9 cellular contexts compared by ENCODE assay signal in the genomic region with DNA sequence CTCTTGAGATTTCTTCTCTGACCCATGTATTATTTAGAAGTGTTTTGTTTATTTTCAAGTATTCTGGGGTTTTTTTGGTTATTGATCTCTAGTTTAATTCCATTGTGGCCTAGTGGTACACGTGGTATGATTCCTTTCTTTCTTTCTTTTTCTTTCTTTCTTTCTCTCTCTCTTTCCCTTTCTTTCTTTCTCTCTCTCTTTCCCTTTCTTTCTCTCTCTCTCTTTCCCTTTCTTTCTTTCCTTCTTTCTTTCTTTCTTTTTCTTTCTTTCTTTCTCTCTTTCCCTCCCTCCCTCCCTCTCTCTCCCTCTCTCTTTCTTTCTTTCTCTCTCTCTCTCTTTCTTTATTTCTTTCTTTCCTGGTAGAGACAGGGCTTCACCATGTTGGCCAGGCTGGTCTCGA.
"Had no signal": no experiment of that assay in that cellular context is flagged by ENCODE, and none has a peak within 500 bp of the region (broad histone marks: within the 10 kb centered on the region; RNA-seq: fewer than 3 reads in every experiment).

No MANE protein-coding gene starts in this region.

- DNase-seq: IMR-90, Karpas-422, KBM-7, KG1 had no signal

- H3K27me3 Mint-ChIP-seq: IgD-negative memory B cell had no signal

- H3K27ac Mint-ChIP-seq: IgD-negative memory B cell had no signal

- H3K9ac ChIP-seq: KMS-11 had no signal

- H3K4me3 Mint-ChIP-seq: IgD-negative memory B cell had no signal

- FAIRE-seq: HepG2, HTR-8/SVneo had no signal

- ATAC-seq: HepG2 had no signal

- H3K27ac ChIP-seq: HL-60, KMS-11 had no signal

- H3K4me2 ChIP-seq: KMS-11 had no signal
